1 cellular context compared by ENCODE assay signal in the genomic region with DNA sequence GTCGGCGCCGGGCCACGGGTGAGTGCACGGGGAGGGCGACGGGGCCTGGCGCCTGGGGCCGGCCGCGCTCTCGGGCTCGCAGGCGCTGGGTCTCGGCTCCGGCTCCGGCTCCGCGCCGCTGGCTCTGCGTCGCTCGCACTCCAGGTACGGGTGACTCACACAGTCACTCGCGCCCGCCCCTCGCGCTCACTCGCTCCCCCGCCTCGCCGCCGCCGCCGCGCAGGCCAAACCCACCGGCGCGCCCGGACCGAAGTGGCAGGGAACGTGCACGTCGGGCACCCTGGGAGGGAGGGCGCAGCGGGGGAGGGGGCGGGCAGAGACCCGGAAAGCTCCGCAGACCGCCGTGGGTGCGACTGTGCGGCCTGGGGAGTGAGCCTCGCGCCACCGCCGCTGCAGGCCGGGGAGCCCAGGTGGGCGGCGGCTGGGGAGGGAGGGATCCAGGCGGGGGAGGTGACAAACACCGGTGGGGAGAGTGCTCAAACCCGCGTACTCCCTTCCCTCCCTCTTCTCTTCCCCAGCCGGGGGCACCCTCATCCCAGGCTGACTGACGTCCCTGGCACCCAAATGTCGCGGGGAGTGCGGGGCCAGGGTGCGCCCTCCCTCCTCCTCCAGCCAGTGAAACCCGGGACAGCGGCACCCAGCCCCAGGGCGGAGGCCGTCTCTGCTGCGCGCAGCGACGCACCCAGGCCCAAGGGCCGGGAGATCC.
TF ChIP-seq lines count a peak whose summit lies in the region.

No MANE protein-coding gene starts in this region.

TF ChIP-seq in K562, 482 proteins besides CTCF, POLR2A, EP300 and RAD21 (continued from another document and continues in another):
- TF ChIP-seq, protein P1, sequence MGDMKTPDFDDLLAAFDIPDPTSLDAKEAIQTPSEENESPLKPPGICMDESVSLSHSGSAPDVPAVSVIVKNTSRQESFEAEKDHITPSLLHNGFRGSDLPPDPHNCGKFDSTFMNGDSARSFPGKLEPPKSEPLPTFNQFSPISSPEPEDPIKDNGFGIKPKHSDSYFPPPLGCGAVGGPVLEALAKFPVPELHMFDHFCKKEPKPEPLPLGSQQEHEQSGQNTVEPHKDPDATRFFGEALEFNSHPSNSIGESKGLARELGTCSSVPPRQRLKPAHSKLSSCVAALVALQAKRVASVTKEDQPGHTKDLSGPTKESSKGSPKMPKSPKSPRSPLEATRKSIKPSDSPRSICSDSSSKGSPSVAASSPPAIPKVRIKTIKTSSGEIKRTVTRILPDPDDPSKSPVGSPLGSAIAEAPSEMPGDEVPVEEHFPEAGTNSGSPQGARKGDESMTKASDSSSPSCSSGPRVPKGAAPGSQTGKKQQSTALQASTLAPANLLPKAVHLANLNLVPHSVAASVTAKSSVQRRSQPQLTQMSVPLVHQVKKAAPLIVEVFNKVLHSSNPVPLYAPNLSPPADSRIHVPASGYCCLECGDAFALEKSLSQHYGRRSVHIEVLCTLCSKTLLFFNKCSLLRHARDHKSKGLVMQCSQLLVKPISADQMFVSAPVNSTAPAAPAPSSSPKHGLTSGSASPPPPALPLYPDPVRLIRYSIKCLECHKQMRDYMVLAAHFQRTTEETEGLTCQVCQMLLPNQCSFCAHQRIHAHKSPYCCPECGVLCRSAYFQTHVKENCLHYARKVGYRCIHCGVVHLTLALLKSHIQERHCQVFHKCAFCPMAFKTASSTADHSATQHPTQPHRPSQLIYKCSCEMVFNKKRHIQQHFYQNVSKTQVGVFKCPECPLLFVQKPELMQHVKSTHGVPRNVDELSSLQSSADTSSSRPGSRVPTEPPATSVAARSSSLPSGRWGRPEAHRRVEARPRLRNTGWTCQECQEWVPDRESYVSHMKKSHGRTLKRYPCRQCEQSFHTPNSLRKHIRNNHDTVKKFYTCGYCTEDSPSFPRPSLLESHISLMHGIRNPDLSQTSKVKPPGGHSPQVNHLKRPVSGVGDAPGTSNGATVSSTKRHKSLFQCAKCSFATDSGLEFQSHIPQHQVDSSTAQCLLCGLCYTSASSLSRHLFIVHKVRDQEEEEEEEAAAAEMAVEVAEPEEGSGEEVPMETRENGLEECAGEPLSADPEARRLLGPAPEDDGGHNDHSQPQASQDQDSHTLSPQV (IDR thresholded peaks at IDR 0.05): no peak
- no peak for TF ChIP-seq ZBED1 (IDR thresholded peaks at IDR 0.05)
- TF ChIP-seq NR1H2 (CRISPR knock-in tag; IDR thresholded peaks at IDR 0.05): no peak
- TF ChIP-seq GTF2A2 (tag; IDR thresholded peaks at IDR 0.05): no peak
- no peak for TF ChIP-seq USF2 (CRISPR knock-in tag; IDR thresholded peaks at IDR 0.05)
- no peak for TF ChIP-seq KDM5B (IDR thresholded peaks at IDR 0.05; ENCODE audit: insufficient replicate concordance, low read depth, low read length)
- TF ChIP-seq, protein P2, sequence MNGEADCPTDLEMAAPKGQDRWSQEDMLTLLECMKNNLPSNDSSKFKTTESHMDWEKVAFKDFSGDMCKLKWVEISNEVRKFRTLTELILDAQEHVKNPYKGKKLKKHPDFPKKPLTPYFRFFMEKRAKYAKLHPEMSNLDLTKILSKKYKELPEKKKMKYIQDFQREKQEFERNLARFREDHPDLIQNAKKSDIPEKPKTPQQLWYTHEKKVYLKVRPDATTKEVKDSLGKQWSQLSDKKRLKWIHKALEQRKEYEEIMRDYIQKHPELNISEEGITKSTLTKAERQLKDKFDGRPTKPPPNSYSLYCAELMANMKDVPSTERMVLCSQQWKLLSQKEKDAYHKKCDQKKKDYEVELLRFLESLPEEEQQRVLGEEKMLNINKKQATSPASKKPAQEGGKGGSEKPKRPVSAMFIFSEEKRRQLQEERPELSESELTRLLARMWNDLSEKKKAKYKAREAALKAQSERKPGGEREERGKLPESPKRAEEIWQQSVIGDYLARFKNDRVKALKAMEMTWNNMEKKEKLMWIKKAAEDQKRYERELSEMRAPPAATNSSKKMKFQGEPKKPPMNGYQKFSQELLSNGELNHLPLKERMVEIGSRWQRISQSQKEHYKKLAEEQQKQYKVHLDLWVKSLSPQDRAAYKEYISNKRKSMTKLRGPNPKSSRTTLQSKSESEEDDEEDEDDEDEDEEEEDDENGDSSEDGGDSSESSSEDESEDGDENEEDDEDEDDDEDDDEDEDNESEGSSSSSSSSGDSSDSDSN (IDR thresholded peaks at IDR 0.05; ENCODE audit: borderline replicate concordance in 1 of 2, low read depth in 2 of 2, low read length in 2 of 2): peak in 1 of 2 experiments; percentile 77; a peak in 2 of 4 replicates
- TF ChIP-seq, protein P3, sequence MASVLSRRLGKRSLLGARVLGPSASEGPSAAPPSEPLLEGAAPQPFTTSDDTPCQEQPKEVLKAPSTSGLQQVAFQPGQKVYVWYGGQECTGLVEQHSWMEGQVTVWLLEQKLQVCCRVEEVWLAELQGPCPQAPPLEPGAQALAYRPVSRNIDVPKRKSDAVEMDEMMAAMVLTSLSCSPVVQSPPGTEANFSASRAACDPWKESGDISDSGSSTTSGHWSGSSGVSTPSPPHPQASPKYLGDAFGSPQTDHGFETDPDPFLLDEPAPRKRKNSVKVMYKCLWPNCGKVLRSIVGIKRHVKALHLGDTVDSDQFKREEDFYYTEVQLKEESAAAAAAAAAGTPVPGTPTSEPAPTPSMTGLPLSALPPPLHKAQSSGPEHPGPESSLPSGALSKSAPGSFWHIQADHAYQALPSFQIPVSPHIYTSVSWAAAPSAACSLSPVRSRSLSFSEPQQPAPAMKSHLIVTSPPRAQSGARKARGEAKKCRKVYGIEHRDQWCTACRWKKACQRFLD (CRISPR knock-in tag; IDR thresholded peaks at IDR 0.05): peak; percentile 61; the same call in 1 of the 2 replicates
- no peak for TF ChIP-seq RBM22 (IDR thresholded peaks at IDR 0.05; ENCODE audit: low read depth, low read length, poor library complexity, severe bottlenecking)
- TF ChIP-seq ZNF444 (CRISPR knock-in tag; IDR thresholded peaks at IDR 0.05): 0 out of 2 replicates have a peak, but pooled peaks have one; percentile 41
- TF ChIP-seq, protein P4, sequence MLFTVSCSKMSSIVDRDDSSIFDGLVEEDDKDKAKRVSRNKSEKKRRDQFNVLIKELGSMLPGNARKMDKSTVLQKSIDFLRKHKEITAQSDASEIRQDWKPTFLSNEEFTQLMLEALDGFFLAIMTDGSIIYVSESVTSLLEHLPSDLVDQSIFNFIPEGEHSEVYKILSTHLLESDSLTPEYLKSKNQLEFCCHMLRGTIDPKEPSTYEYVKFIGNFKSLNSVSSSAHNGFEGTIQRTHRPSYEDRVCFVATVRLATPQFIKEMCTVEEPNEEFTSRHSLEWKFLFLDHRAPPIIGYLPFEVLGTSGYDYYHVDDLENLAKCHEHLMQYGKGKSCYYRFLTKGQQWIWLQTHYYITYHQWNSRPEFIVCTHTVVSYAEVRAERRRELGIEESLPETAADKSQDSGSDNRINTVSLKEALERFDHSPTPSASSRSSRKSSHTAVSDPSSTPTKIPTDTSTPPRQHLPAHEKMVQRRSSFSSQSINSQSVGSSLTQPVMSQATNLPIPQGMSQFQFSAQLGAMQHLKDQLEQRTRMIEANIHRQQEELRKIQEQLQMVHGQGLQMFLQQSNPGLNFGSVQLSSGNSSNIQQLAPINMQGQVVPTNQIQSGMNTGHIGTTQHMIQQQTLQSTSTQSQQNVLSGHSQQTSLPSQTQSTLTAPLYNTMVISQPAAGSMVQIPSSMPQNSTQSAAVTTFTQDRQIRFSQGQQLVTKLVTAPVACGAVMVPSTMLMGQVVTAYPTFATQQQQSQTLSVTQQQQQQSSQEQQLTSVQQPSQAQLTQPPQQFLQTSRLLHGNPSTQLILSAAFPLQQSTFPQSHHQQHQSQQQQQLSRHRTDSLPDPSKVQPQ (CRISPR knock-in tag; IDR thresholded peaks at IDR 0.05; ENCODE audit: borderline replicate concordance): no peak
- no peak for TF ChIP-seq NFYB (IDR thresholded peaks at IDR 0.05; ENCODE audit: extremely low read depth, insufficient read length)
- peak; percentile 65 for TF ChIP-seq CXXC5 (CRISPR knock-in tag; IDR thresholded peaks at IDR 0.05)
- no peak for TF ChIP-seq ATF7 (IDR thresholded peaks at IDR 0.05)
- 0 out of 2 replicates have a peak, but pooled peaks have one; percentile 56 for TF ChIP-seq ZEB2 (IDR thresholded peaks at IDR 0.05)
- TF ChIP-seq ATF3 (IDR thresholded peaks at IDR 0.05): peak; percentile 41
- TF ChIP-seq ATF3 (CRISPR knock-in tag; conservative IDR thresholded peaks at IDR 0.05): no peak
- TF ChIP-seq FOXO4 (CRISPR knock-in tag; IDR thresholded peaks at IDR 0.05): no peak
- TF ChIP-seq CBFA2T3 (IDR thresholded peaks at IDR 0.05): no peak
- TF ChIP-seq GMEB1 (CRISPR knock-in tag; IDR thresholded peaks at IDR 0.05): peak; percentile 60; the same call in 1 of the 2 replicates
- no peak for TF ChIP-seq MAX (CRISPR knock-in tag; IDR thresholded peaks at IDR 0.05)
- TF ChIP-seq POLR2G (IDR thresholded peaks at IDR 0.05; ENCODE audit: low read depth, low read length): peak; percentile 74
- TF ChIP-seq CHCHD3 (CRISPR knock-in tag; IDR thresholded peaks at IDR 0.05): no peak
- no peak for TF ChIP-seq ZNF277 (CRISPR knock-in tag; IDR thresholded peaks at IDR 0.05; ENCODE audit: borderline replicate concordance)
- TF ChIP-seq JUND (IDR thresholded peaks at IDR 0.05; ENCODE audit: borderline replicate concordance, low read depth, low read length): peak; percentile 77
- no peak; the same call in 2 of the 3 replicates for TF ChIP-seq JUND (tag; IDR thresholded peaks at IDR 0.05; ENCODE audit: borderline replicate concordance, low read depth, low read length)
